8 cellular contexts compared by ENCODE assay signal in the genomic region with DNA sequence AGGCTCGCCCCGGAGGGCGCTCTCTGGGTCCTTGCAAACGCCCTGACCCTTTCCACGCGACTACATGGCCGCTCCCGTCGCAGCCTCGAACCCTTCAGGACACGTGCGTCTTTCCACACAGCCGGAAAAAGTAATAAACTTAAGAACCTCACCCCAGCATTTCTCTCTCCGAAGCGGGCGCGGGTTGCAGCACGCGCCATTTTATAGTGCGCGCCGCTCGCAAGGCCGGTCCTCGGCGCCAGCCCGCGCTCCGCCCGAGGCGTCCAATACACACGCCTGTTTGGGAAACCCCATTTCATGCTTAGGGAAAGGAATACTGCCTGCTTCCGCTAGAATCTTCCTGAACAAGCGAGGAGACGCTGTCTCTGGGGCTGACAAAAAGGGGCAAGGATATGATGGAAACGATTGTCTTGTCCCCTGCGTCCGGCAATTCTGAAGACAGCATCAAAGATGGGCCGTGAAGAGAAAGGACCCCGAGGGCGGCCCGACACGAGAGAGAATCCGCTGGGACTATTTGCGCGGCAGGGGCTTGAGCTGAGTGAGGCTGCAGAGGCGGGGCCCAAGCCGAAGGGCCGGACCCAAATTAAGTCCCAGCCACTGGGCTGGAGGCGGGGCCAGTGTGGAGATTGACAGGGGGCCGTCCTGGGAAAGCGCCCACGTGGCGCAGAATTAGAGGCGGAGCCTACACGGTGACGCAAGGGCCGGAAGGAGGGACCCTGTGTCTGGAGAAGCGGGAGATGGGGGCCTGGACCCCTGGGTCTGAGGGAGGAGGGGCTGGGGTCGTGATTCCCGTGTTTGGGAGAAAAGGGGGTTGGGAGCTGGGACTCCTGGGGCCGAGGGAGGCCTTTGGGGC. TPM values are rescaled to one million over a fixed set of nuclear protein-coding genes. Genes with fewer than 3 reads are reported as not detected.
DNase-seq lines count a peak whose midpoint lies in the region; ATAC-seq and TF ChIP-seq lines count a peak whose summit lies in the region.

No MANE protein-coding gene starts in this region.

- H3K9me3 ChIP-seq in fibroblast of lung (ENCODE audit: control insufficient read depth, insufficient read depth, low read depth, low read length), result no peaks in the 10 kb centered on the region
- no peaks in the 10 kb centered on the region for H3K9me3 ChIP-seq in naive thymus-derived CD4-positive, alpha-beta T cell (ENCODE audit: control insufficient read depth in 2 of 3, low read length in 3 of 3)

- no peaks in the 10 kb centered on the region for H3K27me3 Mint-ChIP-seq in activated T-helper 2 cell treated with anti-CD3 and anti-CD28 coated beads, Interferon-gamma antibody, Interleukin-2, Interleukin-4, amounts not matched to agents 10 μg/mL and 5 μg/mL and 100 μg/mL, durations not matched to agents 14 hours and 24 hours and 36 hours (ENCODE audit: low read depth)
- H3K27me3 Mint-ChIP-seq in naive thymus-derived CD4-positive, alpha-beta T cell, result no peaks in the 10 kb centered on the region
- no peaks in the 10 kb centered on the region for H3K27me3 Mint-ChIP-seq in stimulated activated memory B cell treated with anti-CD40 and anti-IgM and Interleukin-4, amounts not matched to agents 10 μg/mL and 1 μg/mL and 100 μg/mL, for 72 hours

- peaks cover 38% of the 10 kb centered on the region for H3K79me2 ChIP-seq in fibroblast of lung (ENCODE audit: control insufficient read depth, insufficient read depth, low read length)

- H3K27ac Mint-ChIP-seq in activated T-helper 2 cell treated with anti-CD3 and anti-CD28 coated beads, Interferon-gamma antibody, Interleukin-2, Interleukin-4, amounts not matched to agents 10 μg/mL and 5 μg/mL and 100 μg/mL, durations not matched to agents 14 hours and 24 hours and 36 hours, result peak overlapping the region; percentile 96
- peak overlapping the region; percentile 97 to 100 (median 100) for H3K27ac Mint-ChIP-seq in naive thymus-derived CD4-positive, alpha-beta T cell
- peak overlapping the region; percentile 99 for H3K27ac Mint-ChIP-seq in stimulated activated memory B cell treated with anti-CD40 and anti-IgM and Interleukin-4, amounts not matched to agents 10 μg/mL and 1 μg/mL and 100 μg/mL, for 72 hours

- no peaks in the 10 kb centered on the region for H4K20me1 ChIP-seq in fibroblast of lung (ENCODE audit: control insufficient read depth, extremely low read depth, insufficient read depth, low read length)

- H3K9ac ChIP-seq in fibroblast of lung (ENCODE audit: insufficient read depth, low read length), result peak overlapping the region; percentile 89

- H3K4me3 Mint-ChIP-seq in activated T-helper 2 cell treated with anti-CD3 and anti-CD28 coated beads, Interferon-gamma antibody, Interleukin-2, Interleukin-4, amounts not matched to agents 10 μg/mL and 5 μg/mL and 100 μg/mL, durations not matched to agents 14 hours and 24 hours and 36 hours (ENCODE audit: low read depth), result peak overlapping the region; percentile 97
- H3K4me3 Mint-ChIP-seq in naive thymus-derived CD4-positive, alpha-beta T cell, result peak overlapping the region; percentile 92 to 100 (median 96)
- H3K4me3 Mint-ChIP-seq in stimulated activated memory B cell treated with anti-CD40 and anti-IgM and Interleukin-4, amounts not matched to agents 10 μg/mL and 1 μg/mL and 100 μg/mL, for 72 hours, result peak overlapping the region; percentile 94

- peaks cover 18% of the 10 kb centered on the region for H3K4me1 Mint-ChIP-seq in activated T-helper 2 cell treated with anti-CD3 and anti-CD28 coated beads, Interferon-gamma antibody, Interleukin-2, Interleukin-4, amounts not matched to agents 10 μg/mL and 5 μg/mL and 100 μg/mL, durations not matched to agents 14 hours and 24 hours and 36 hours (ENCODE audit: low read depth)
- peaks cover 21 to 50% (median 42%) of the 10 kb centered on the region in 7 donors for H3K4me1 Mint-ChIP-seq in naive thymus-derived CD4-positive, alpha-beta T cell
- peaks cover 55% of the 10 kb centered on the region for H3K4me1 Mint-ChIP-seq in stimulated activated memory B cell treated with anti-CD40 and anti-IgM and Interleukin-4, amounts not matched to agents 10 μg/mL and 1 μg/mL and 100 μg/mL, for 72 hours

- peak overlapping the region; percentile 80 for H2AFZ ChIP-seq in fibroblast of lung (ENCODE audit: low read length)

- no peaks in the 10 kb centered on the region for H3K9me3 Mint-ChIP-seq in activated T-helper 2 cell treated with anti-CD3 and anti-CD28 coated beads, Interferon-gamma antibody, Interleukin-2, Interleukin-4, amounts not matched to agents 10 μg/mL and 5 μg/mL and 100 μg/mL, durations not matched to agents 14 hours and 24 hours and 36 hours
- no peaks in the 10 kb centered on the region for H3K9me3 Mint-ChIP-seq in naive thymus-derived CD4-positive, alpha-beta T cell
- H3K9me3 Mint-ChIP-seq in stimulated activated memory B cell treated with anti-CD40 and anti-IgM and Interleukin-4, amounts not matched to agents 10 μg/mL and 1 μg/mL and 100 μg/mL, for 72 hours, result no peaks in the 10 kb centered on the region

- POLR2A ChIA-PET in naive thymus-derived CD4-positive, alpha-beta T cell (lab: Charles Lee), result interaction anchor here (0.6 to 1.3 kb wide), 6 partner anchors 10 to 875 kb away, joined by 3 to 4 read pairs (median 3); a partner anchor contains a TSS

- CTCF ChIA-PET in naive thymus-derived CD4-positive, alpha-beta T cell (lab: Charles Lee), result no interaction called here

- H3K4me3 ChIP-seq in LNCaP clone FGC (ENCODE audit: low read depth, low read length) (peak overlapping the region; percentile 100), fibroblast of lung (replicated peaks in 1 of 4; ENCODE audit: control extremely low read depth in 1 of 4, insufficient read depth in 1 of 4, low read depth in 3 of 4, low read length in 4 of 4) (peak overlapping the region; percentile 81 to 98 (median 88))
- peak overlapping the region; percentile 97 for H3K4me3 ChIP-seq in naive thymus-derived CD4-positive, alpha-beta T cell (ENCODE audit: low read length)

- TF ChIP-seq CTCF in LNCaP clone FGC (IDR thresholded peaks at IDR 0.05; ENCODE audit: control insufficient read depth, extremely low read depth, insufficient read depth), result no peak
- TF ChIP-seq CTCF in fibroblast of lung (conservative IDR thresholded peaks at IDR 0.05 in 1 of 2, IDR thresholded peaks at IDR 0.05 in 1 of 2; ENCODE audit: low read depth in 1 of 2, low read length in 2 of 2), result no peak

- intact Hi-C loops in activated T-helper 2 cell treated with anti-CD3 and anti-CD28 coated beads, Interferon-gamma antibody, Interleukin-2, Interleukin-4, amounts not matched to agents 10 μg/mL and 5 μg/mL and 100 μg/mL, durations not matched to agents 14 hours and 24 hours and 36 hours (cut with micrococcal nuclease), result loop anchor here (1.0 to 10.0 kb wide), 4 partner anchors 13 to 304 kb away; a partner anchor contains a TSS
- intact Hi-C loops in naive thymus-derived CD4-positive, alpha-beta T cell (cut with micrococcal nuclease), result loop anchor here (1.0 to 10.0 kb wide), 19 partner anchors 14 to 900 kb away; a partner anchor contains a TSS

- H3K4me2 ChIP-seq in fibroblast of lung (ENCODE audit: extremely low read depth, insufficient read depth, low read length), result peak overlapping the region; percentile 78

- peaks cover 44% of the 10 kb centered on the region for H3K36me3 Mint-ChIP-seq in activated T-helper 2 cell treated with anti-CD3 and anti-CD28 coated beads, Interferon-gamma antibody, Interleukin-2, Interleukin-4, amounts not matched to agents 10 μg/mL and 5 μg/mL and 100 μg/mL, durations not matched to agents 14 hours and 24 hours and 36 hours (ENCODE audit: low read depth)
- peaks cover 4 to 23% (median 8%) of the 10 kb centered on the region in 5 donors for H3K36me3 Mint-ChIP-seq in naive thymus-derived CD4-positive, alpha-beta T cell
- H3K36me3 Mint-ChIP-seq in stimulated activated memory B cell treated with anti-CD40 and anti-IgM and Interleukin-4, amounts not matched to agents 10 μg/mL and 1 μg/mL and 100 μg/mL, for 72 hours, result peaks cover 15% of the 10 kb centered on the region

- peak; percentile 98 for ATAC-seq in naive thymus-derived CD4-positive, alpha-beta T cell
- peak; percentile 99 for ATAC-seq in stimulated activated memory B cell treated with anti-CD40 and anti-IgM and Interleukin-4, amounts not matched to agents 10 μg/mL and 1 μg/mL and 100 μg/mL, for 72 hours

- H3K27me3 ChIP-seq in fibroblast of lung (ENCODE audit: control insufficient read depth, insufficient read depth, low read length), result no peaks in the 10 kb centered on the region
- H3K27me3 ChIP-seq in naive thymus-derived CD4-positive, alpha-beta T cell (ENCODE audit: control insufficient read depth in 2 of 2, insufficient read depth in 2 of 2, low read length in 2 of 2), result no peaks in the 10 kb centered on the region

- DNase-seq in EH (ENCODE audit: low read depth) (peak; percentile 98), H4 (ENCODE audit: low spot score) (peak; percentile 98), LNCaP clone FGC (ENCODE audit: low read depth) (peak; percentile 96), RPMI8226 (peak; percentile 99), fibroblast of lung (ENCODE audit: low read depth in 2 of 2) (peak; percentile 98 to 99)
- peak; percentile 98 for DNase-seq in activated T-helper 2 cell treated with anti-CD3 and anti-CD28 coated beads, Interferon-gamma antibody, Interleukin-2, Interleukin-4, amounts not matched to agents 10 μg/mL and 5 μg/mL and 100 μg/mL, durations not matched to agents 14 hours and 24 hours and 36 hours (ENCODE audit: low spot score)
- peak; percentile 87 to 99 (median 98) for DNase-seq in naive thymus-derived CD4-positive, alpha-beta T cell

- H3K4me1 ChIP-seq in fibroblast of lung (ENCODE audit: control insufficient read depth, extremely low read depth, insufficient read depth, low read length), result peaks cover 5% of the 10 kb centered on the region
- H3K4me1 ChIP-seq in naive thymus-derived CD4-positive, alpha-beta T cell (ENCODE audit: control insufficient read depth in 2 of 2, insufficient read depth in 2 of 2, low read length in 2 of 2), result peaks cover 15 to 19% of the 10 kb centered on the region in 2 donors

- peaks cover 8% of the 10 kb centered on the region for H3K36me3 ChIP-seq in fibroblast of lung (ENCODE audit: control insufficient read depth, insufficient read depth, low read length)
- peaks cover 0 to 16% (median 0%) of the 10 kb centered on the region in 3 experiments for H3K36me3 ChIP-seq in naive thymus-derived CD4-positive, alpha-beta T cell (ENCODE audit: control insufficient read depth in 2 of 3, insufficient read depth in 3 of 3, low read length in 3 of 3)

- H3K27ac ChIP-seq in fibroblast of lung (ENCODE audit: insufficient read depth, low read length), result peak overlapping the region; percentile 94
- H3K27ac ChIP-seq in naive thymus-derived CD4-positive, alpha-beta T cell (ENCODE audit: low read depth, low read length), result peak overlapping the region; percentile 97

RNA-seq across cellular contexts. Expression of a gene that starts 14.4 kb away (rescaled TPM):
- total RNA-seq in H4 (2014; rRNA removed; shearing (Covaris generic)), result not detected in 2 replicates
- total RNA-seq in activated T-helper 2 cell treated with anti-CD3 and anti-CD28 coated beads, Interferon-gamma antibody, Interleukin-2, Interleukin-4, amounts not matched to agents 10 μg/mL and 5 μg/mL and 100 μg/mL, durations not matched to agents 14 hours and 24 hours and 36 hours, result not detected in 2 replicates
- not detected in 2 replicates for total RNA-seq in fibroblast of lung
- not detected in 2 replicates for polyA plus RNA-seq in fibroblast of lung
- polyA plus RNA-seq in fibroblast of lung (2012), result not detected in 2 replicates
- not detected in 2 replicates for polyA minus RNA-seq in fibroblast of lung (ENCODE audit: low replicate concordance)
- total RNA-seq in naive thymus-derived CD4-positive, alpha-beta T cell, result not detected
- not detected for polyA plus RNA-seq in naive thymus-derived CD4-positive, alpha-beta T cell

RNA-seq across cellular contexts. Expression of a gene that starts 18.9 kb away (rescaled TPM):
- not detected in 2 replicates for total RNA-seq in H4 (2014; rRNA removed; shearing (Covaris generic))
- total RNA-seq in activated T-helper 2 cell treated with anti-CD3 and anti-CD28 coated beads, Interferon-gamma antibody, Interleukin-2, Interleukin-4, amounts not matched to agents 10 μg/mL and 5 μg/mL and 100 μg/mL, durations not matched to agents 14 hours and 24 hours and 36 hours, result 3.0 and 3.5 TPM in 2 replicates
- not detected in 2 replicates for total RNA-seq in fibroblast of lung
- polyA plus RNA-seq in fibroblast of lung, result not detected in 2 replicates
- polyA plus RNA-seq in fibroblast of lung (2012), result not detected in 2 replicates
- 4.2 TPM in 1 of 2 replicates, not detected in the other for polyA minus RNA-seq in fibroblast of lung (ENCODE audit: low replicate concordance)
- total RNA-seq in naive thymus-derived CD4-positive, alpha-beta T cell, result 1 to 10 TPM in 1 of 5 experiments, not detected in 4; 1.3 TPM
- polyA plus RNA-seq in naive thymus-derived CD4-positive, alpha-beta T cell, result not detected

RNA-seq across cellular contexts. Expression of a gene that starts 28.7 kb away (rescaled TPM):
- total RNA-seq in H4 (2014; rRNA removed; shearing (Covaris generic)), result not detected in 2 replicates
- total RNA-seq in activated T-helper 2 cell treated with anti-CD3 and anti-CD28 coated beads, Interferon-gamma antibody, Interleukin-2, Interleukin-4, amounts not matched to agents 10 μg/mL and 5 μg/mL and 100 μg/mL, durations not matched to agents 14 hours and 24 hours and 36 hours, result not detected in 2 replicates
- total RNA-seq in fibroblast of lung, result not detected in 2 replicates
- not detected in 2 replicates for polyA plus RNA-seq in fibroblast of lung
- polyA plus RNA-seq in fibroblast of lung (2012), result not detected in 2 replicates
- not detected in 2 replicates for polyA minus RNA-seq in fibroblast of lung (ENCODE audit: low replicate concordance)
- total RNA-seq in naive thymus-derived CD4-positive, alpha-beta T cell, result not detected
- polyA plus RNA-seq in naive thymus-derived CD4-positive, alpha-beta T cell, result not detected

RNA-seq across cellular contexts. Expression of a gene that starts 34.4 kb away (rescaled TPM):
- total RNA-seq in H4 (2014; rRNA removed; shearing (Covaris generic)), result not detected in 2 replicates
- not detected in 2 replicates for total RNA-seq in activated T-helper 2 cell treated with anti-CD3 and anti-CD28 coated beads, Interferon-gamma antibody, Interleukin-2, Interleukin-4, amounts not matched to agents 10 μg/mL and 5 μg/mL and 100 μg/mL, durations not matched to agents 14 hours and 24 hours and 36 hours
- not detected in 2 replicates for total RNA-seq in fibroblast of lung
- not detected in 2 replicates for polyA plus RNA-seq in fibroblast of lung
- not detected in 2 replicates for polyA plus RNA-seq in fibroblast of lung (2012)
- polyA minus RNA-seq in fibroblast of lung (ENCODE audit: low replicate concordance), result not detected in 2 replicates
- not detected for total RNA-seq in naive thymus-derived CD4-positive, alpha-beta T cell
- polyA plus RNA-seq in naive thymus-derived CD4-positive, alpha-beta T cell, result not detected

RNA-seq across cellular contexts. Expression of a gene that starts 50.1 kb away (rescaled TPM):
- total RNA-seq in H4 (2014; rRNA removed; shearing (Covaris generic)), result not detected in 2 replicates
- total RNA-seq in activated T-helper 2 cell treated with anti-CD3 and anti-CD28 coated beads, Interferon-gamma antibody, Interleukin-2, Interleukin-4, amounts not matched to agents 10 μg/mL and 5 μg/mL and 100 μg/mL, durations not matched to agents 14 hours and 24 hours and 36 hours, result not detected in 2 replicates
- total RNA-seq in fibroblast of lung, result not detected in 2 replicates
- polyA plus RNA-seq in fibroblast of lung, result not detected in 2 replicates
- not detected in 2 replicates for polyA plus RNA-seq in fibroblast of lung (2012)
- not detected in 2 replicates for polyA minus RNA-seq in fibroblast of lung (ENCODE audit: low replicate concordance)
- total RNA-seq in naive thymus-derived CD4-positive, alpha-beta T cell, result not detected
- not detected for polyA plus RNA-seq in naive thymus-derived CD4-positive, alpha-beta T cell

Comparison
In these comparisons a context has a peak if more than half of its experiments do, and no peak if none do; other contexts are left out.
1. Peak in every context shown above with its lines: DNase-seq, ATAC-seq, H3K4me3 ChIP-seq and H3K27ac ChIP-seq.